1 cellular context compared by ENCODE assay signal in the genomic region with DNA sequence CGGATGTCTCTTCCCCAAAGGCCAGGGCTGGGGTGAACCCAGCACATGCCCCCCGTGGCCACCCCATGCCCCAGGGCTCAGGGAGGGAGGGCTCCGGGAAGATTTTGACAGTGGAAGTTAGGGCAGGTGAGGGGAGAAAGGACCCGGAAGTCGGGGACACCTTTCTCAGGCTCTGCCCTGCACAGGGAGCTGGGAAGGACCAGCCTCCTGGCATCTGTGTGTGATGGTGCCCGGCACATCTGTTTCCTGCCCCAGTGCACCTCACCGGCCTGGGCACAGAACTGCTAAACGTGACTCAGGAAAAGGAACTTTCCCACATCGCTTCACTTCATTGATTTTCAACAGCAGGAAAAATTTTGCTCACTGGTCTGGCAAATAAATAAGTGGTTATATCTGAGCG.
TF ChIP-seq lines count a peak whose summit lies in the region.

No MANE protein-coding gene starts in this region.

TF ChIP-seq in H1, 55 proteins besides CTCF, POLR2A, EP300 and RAD21:
- no peak for TF ChIP-seq POU5F1 (IDR thresholded peaks at IDR 0.05; ENCODE audit: low read depth, low read length)
- no peak for TF ChIP-seq BRCA1 (IDR thresholded peaks at IDR 0.05; ENCODE audit: low read depth, low read length)
- TF ChIP-seq CHD1 (IDR thresholded peaks at IDR 0.05; ENCODE audit: low read depth, low read length), result no peak
